7 cellular contexts compared by ENCODE assay signal in genomic region chr9:130938652-130939404, GRCh38. TPM values are rescaled to one million over a fixed set of nuclear protein-coding genes. Genes with fewer than 3 reads are reported as not detected.
DNase-seq lines count a peak whose midpoint lies in the region; ATAC-seq lines count a peak whose summit lies in the region.

Gene FIBCD1, minus strand, starts transcription at chr9:130939247. Its CDS starts 640 bp downstream, at chr9:130938607.

- H3K4me1 ChIP-seq in right cardiac atrium (ENCODE audit: control insufficient read depth, insufficient read depth, low read length) = peaks cover 3% of the 10 kb centered on the region

- CTCF ChIA-PET in activated CD8-positive, alpha-beta memory T cell treated with anti-CD3 and anti-CD28 coated beads, Interleukin-2, amount 10 ng/mL, durations not matched to agents 7 days and 5 days (lab: Charles Lee) = interaction anchor here (1.0 to 1.6 kb wide), 2 partner anchors 69 to 72 kb away, joined by 6 to 7 read pairs; no protein-coding TSS in a partner anchor

- peak; percentile 63 for ATAC-seq in activated CD8-positive, alpha-beta memory T cell treated with anti-CD3 and anti-CD28 coated beads, Interleukin-2, amount 10 ng/mL, durations not matched to agents 7 days and 5 days
- ATAC-seq in right cardiac atrium (peak; percentile 22 to 52), HG03460 (IDR thresholded peaks at IDR 0.05; ENCODE audit: unreplicated experiment) (no peak), GM21367 (IDR thresholded peaks at IDR 0.05; ENCODE audit: unreplicated experiment) (no peak)

- DNase-seq in Jurkat, Clone E6-1 (ENCODE audit: low read depth, low spot score) = no peak
- DNase-seq in activated CD8-positive, alpha-beta memory T cell treated with anti-CD3 and anti-CD28 coated beads, Interleukin-2, amount 10 ng/mL, durations not matched to agents 7 days and 5 days = peak; percentile 45
- peak in 1 of 3 donors; percentile 69 for DNase-seq in right cardiac atrium
- peak; percentile 47 for DNase-seq in stimulated activated CD8-positive, alpha-beta memory T cell treated with anti-CD3 and anti-CD28 coated beads, Interleukin-4, amount 100 ng/mL, for 48 hours

- no peak within 1 kb of the TSS for H3K27ac ChIP-seq in right cardiac atrium (ENCODE audit: low read length)

- H3K4me3 ChIP-seq in GM08714 (ENCODE audit: low read length) (peak within 1 kb of the TSS; percentile 63; the same call in 1 of the 2 replicates), right cardiac atrium (ENCODE audit: low read length) (peak within 1 kb of the TSS; percentile 46)
- H3K4me3 ChIP-seq in Jurkat, Clone E6-1 (ENCODE audit: low read length) = peak within 1 kb of the TSS; percentile 38

- H3K9me3 ChIP-seq in right cardiac atrium (ENCODE audit: control insufficient read depth, low read length) = no peaks in the 10 kb centered on the region

- no peaks in the 10 kb centered on the region for H3K36me3 Mint-ChIP-seq in activated CD8-positive, alpha-beta memory T cell treated with anti-CD3 and anti-CD28 coated beads, Interleukin-2, amount 10 ng/mL, durations not matched to agents 7 days and 5 days

- H3K27me3 Mint-ChIP-seq in activated CD8-positive, alpha-beta memory T cell treated with anti-CD3 and anti-CD28 coated beads, Interleukin-2, amount 10 ng/mL, durations not matched to agents 7 days and 5 days = peaks cover 60% of the 10 kb centered on the region

- H3K27ac Mint-ChIP-seq in activated CD8-positive, alpha-beta memory T cell treated with anti-CD3 and anti-CD28 coated beads, Interleukin-2, amount 10 ng/mL, durations not matched to agents 7 days and 5 days = no peak within 1 kb of the TSS

- peak within 1 kb of the TSS; percentile 65 for H3K4me3 Mint-ChIP-seq in activated CD8-positive, alpha-beta memory T cell treated with anti-CD3 and anti-CD28 coated beads, Interleukin-2, amount 10 ng/mL, durations not matched to agents 7 days and 5 days

- intact Hi-C loops in right cardiac atrium (cut with DNase I) = loop anchor here (5.0 to 10.0 kb wide), 3 partner anchors 67 to 232 kb away; no protein-coding TSS in a partner anchor

- no peaks in the 10 kb centered on the region for H3K9me3 Mint-ChIP-seq in activated CD8-positive, alpha-beta memory T cell treated with anti-CD3 and anti-CD28 coated beads, Interleukin-2, amount 10 ng/mL, durations not matched to agents 7 days and 5 days (ENCODE audit: low read depth)

- no peaks in the 10 kb centered on the region for H3K27me3 ChIP-seq in right cardiac atrium (ENCODE audit: control insufficient read depth, insufficient read depth)

- H3K4me1 Mint-ChIP-seq in activated CD8-positive, alpha-beta memory T cell treated with anti-CD3 and anti-CD28 coated beads, Interleukin-2, amount 10 ng/mL, durations not matched to agents 7 days and 5 days = peaks cover 10% of the 10 kb centered on the region

- under 1% methylated on average over 98 of the region's 98 CpGs for WGBS in right cardiac atrium

RNA-seq across cellular contexts. Expression of gene FIBCD1, which starts in this region (rescaled TPM):
- polyA plus RNA-seq in Jurkat, Clone E6-1 (2012; ENCODE audit: insufficient read depth, insufficient read length) = 16.7 TPM
- not detected for total RNA-seq in activated CD8-positive, alpha-beta memory T cell treated with anti-CD3 and anti-CD28 coated beads, Interleukin-2, amount 10 ng/mL, durations not matched to agents 7 days and 5 days
- 1 to 10 TPM in 1 of 4 donors, under 1 TPM in 3; 0.20 to 2.2 (median 0.35) TPM for total RNA-seq in right cardiac atrium
- polyA plus RNA-seq in right cardiac atrium = 1.2 TPM

Comparison
In these comparisons a context has a peak if more than half of its experiments do, and no peak if none do; other contexts are left out.
1. Peak in DNase-seq and ATAC-seq in activated CD8-positive, alpha-beta memory T cell treated with anti-CD3 and anti-CD28 coated beads, Interleukin-2, amount 10 ng/mL, durations not matched to agents 7 days and 5 days; RNA of the gene not detected or under 1 TPM.
2. ATAC-seq: peak in right cardiac atrium (2 of 2); none in HG03460 (single experiment) and GM21367 (single experiment).
3. Peak in every context shown above with its lines, with median percentiles within 50 percentile points of each other: H3K4me3 ChIP-seq.